8 cellular contexts compared by ENCODE assay signal in the genomic region with DNA sequence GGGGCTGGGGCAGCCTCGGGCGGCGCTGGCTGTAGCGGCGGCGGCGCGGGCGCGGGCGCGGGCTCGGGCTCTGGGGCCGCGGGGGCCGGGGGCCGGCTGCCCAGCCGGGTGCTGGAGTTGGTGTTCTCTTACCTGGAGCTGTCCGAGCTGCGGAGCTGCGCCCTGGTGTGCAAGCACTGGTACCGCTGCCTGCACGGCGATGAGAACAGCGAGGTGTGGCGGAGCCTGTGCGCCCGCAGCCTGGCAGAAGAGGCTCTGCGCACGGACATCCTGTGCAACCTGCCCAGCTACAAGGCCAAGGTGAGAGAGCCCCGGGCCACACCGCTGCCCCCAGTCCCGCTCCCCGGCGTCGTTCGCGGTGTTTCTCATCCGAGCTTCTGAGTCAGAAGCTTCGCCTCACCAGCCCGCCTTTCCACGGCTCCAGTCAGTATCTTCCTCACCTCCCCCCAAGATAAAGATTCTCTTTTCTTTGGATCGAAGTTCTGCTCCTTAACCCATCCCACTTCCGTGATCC. TPM values are rescaled to one million over a fixed set of nuclear protein-coding genes. Genes with fewer than 3 reads are reported as not detected.
DNase-seq lines count a peak whose midpoint lies in the region; ATAC-seq and TF ChIP-seq lines count a peak whose summit lies in the region.

No MANE protein-coding gene starts in this region.

- CTCF ChIA-PET in WTC11 (lab: Charles Lee) = interaction anchor here (0.6 to 2.4 kb wide), 6 partner anchors 40 to 373 kb away, joined by 3 to 15 read pairs (median 4); partner anchors contain the start of genes NCBP2 and SENP5

- H3K9me3 Mint-ChIP-seq in WTC11 (no peaks in the 10 kb centered on the region), chondrocyte (ENCODE audit: low read depth) (no peaks in the 10 kb centered on the region)

- H3K9ac ChIP-seq in HUES64 (ENCODE audit: low read depth, low read length) (peak overlapping the region; percentile 83), liver (ENCODE audit: low read depth in 1 of 2, low read length in 2 of 2) (peak overlapping the region; percentile 0 to 13)

- H3K9me3 ChIP-seq in HUES64 (ENCODE audit: insufficient read depth, low read depth, low read length) (no peaks in the 10 kb centered on the region), liver (ENCODE audit: control insufficient read depth in 4 of 4, low read length in 3 of 4) (no peaks in the 10 kb centered on the region)

- H3K27ac Mint-ChIP-seq in WTC11 (peak overlapping the region; percentile 97), chondrocyte (ENCODE audit: unreplicated experiment) (peak overlapping the region; percentile 84)

- H3K4me1 Mint-ChIP-seq in WTC11 = peaks cover 15% of the 10 kb centered on the region
- peaks cover 28% of the 10 kb centered on the region for H3K4me1 Mint-ChIP-seq in chondrocyte (ENCODE audit: low read depth)

- H3K4me3 ChIP-seq in HUES64 (ENCODE audit: low read length) (peak overlapping the region; percentile 88), liver (ENCODE audit: low read depth in 1 of 3, low read length in 3 of 3) (peak overlapping the region; percentile 96 to 98 (median 96))

- H3K36me3 Mint-ChIP-seq in WTC11 (no peaks in the 10 kb centered on the region), chondrocyte (ENCODE audit: low read depth) (no peaks in the 10 kb centered on the region)

- H3K36me3 ChIP-seq in HUES64 (ENCODE audit: insufficient read depth, low read length) = no peaks in the 10 kb centered on the region
- H3K36me3 ChIP-seq in liver (ENCODE audit: control insufficient read depth in 4 of 4, insufficient read depth in 3 of 4, low read depth in 1 of 4, low read length in 3 of 4) = no peaks in the 10 kb centered on the region

- H3K4me1 ChIP-seq in HUES64 (ENCODE audit: insufficient read depth, low read length) (peaks cover 3% of the 10 kb centered on the region), liver (ENCODE audit: control insufficient read depth in 4 of 4, insufficient read depth in 4 of 4, low read length in 3 of 4) (peaks cover 2 to 24% (median 20%) of the 10 kb centered on the region in 4 donors)

- POLR2A ChIA-PET in WTC11 (lab: Charles Lee) = interaction anchor here (0.6 to 1.9 kb wide), 5 partner anchors 40 to 299 kb away, joined by 3 to 8 read pairs (median 6); partner anchors contain the start of genes CEP19, PAK2, PIGX and SENP5

- ATAC-seq in GM21447 (IDR thresholded peaks at IDR 0.05; ENCODE audit: unreplicated experiment) (peak; percentile 37), WTC11 (peak; percentile 53)

- H3K27me3 Mint-ChIP-seq in WTC11 (ENCODE audit: low read depth) (no peaks in the 10 kb centered on the region), chondrocyte (ENCODE audit: low read depth) (no peaks in the 10 kb centered on the region)

- WGBS in HUES64 = 1% methylated on average over 44 of the region's 44 CpGs
- WGBS in liver = under 1% methylated on average over 44 of the region's 44 CpGs

- H3K27me3 ChIP-seq in HUES64 (ENCODE audit: insufficient read depth, low read length) (no peaks in the 10 kb centered on the region), liver (ENCODE audit: control insufficient read depth in 4 of 4, insufficient read depth in 4 of 4, low read length in 3 of 4) (no peaks in the 10 kb centered on the region)

- TF ChIP-seq CTCF in WTC11 (IDR thresholded peaks at IDR 0.05) = no peak
- peak; percentile 1 for TF ChIP-seq CTCF in chondrocyte (IDR thresholded peaks at IDR 0.05)
- no peak for TF ChIP-seq CTCF in liver (IDR thresholded peaks at IDR 0.05; ENCODE audit: low read depth, low read length, missing input control)

- TF ChIP-seq RAD21 in liver (IDR thresholded peaks at IDR 0.05) = no peak

- H3K4me3 Mint-ChIP-seq in WTC11 (peak overlapping the region; percentile 97), chondrocyte (ENCODE audit: unreplicated experiment) (peak overlapping the region; percentile 98)

- DNase-seq in DMS79 treated with DMSO at 0.1 percent for 48 hours (lab: John Stamatoyannopoulos, UW) (peak; percentile 22), WTC11 (ENCODE audit: low spot score) (peak; percentile 62), chondrocyte (ENCODE audit: low spot score) (peak; percentile 93), NCI-H524 treated with DMSO at 0.1 percent for 48 hours (lab: John Stamatoyannopoulos, UW) (no peak)
- DNase-seq in stimulated activated CD4-positive, alpha-beta T cell treated with anti-CD3 and anti-CD28 coated beads, TNF-alpha, amount 100 ng/mL, for 48 hours (ENCODE audit: low read depth in 3 of 3) = peak; percentile 31 to 38 (median 32)

- H3K27ac ChIP-seq in HUES64 (ENCODE audit: low read depth, low read length) (no peak overlapping the region; the same call in 1 of the 2 replicates), liver (ENCODE audit: low read depth in 1 of 2, low read length in 2 of 2) (peak overlapping the region in 1 of 2 donors; percentile 6)

TF ChIP-seq in WTC11, 78 proteins besides CTCF, POLR2A, EP300 and RAD21:
- TF ChIP-seq JUN (CRISPR knock-in tag; IDR thresholded peaks at IDR 0.05) (0 out of 2 replicates have a peak, but pooled peaks have one; percentile 3), FOXP1 (CRISPR knock-in tag; IDR thresholded peaks at IDR 0.05; ENCODE audit: borderline replicate concordance) (peak; percentile 1; the same call in 1 of the 2 replicates), ZNF232 (CRISPR knock-in tag; IDR thresholded peaks at IDR 0.05) (no peak)
- TF ChIP-seq, protein P1, sequence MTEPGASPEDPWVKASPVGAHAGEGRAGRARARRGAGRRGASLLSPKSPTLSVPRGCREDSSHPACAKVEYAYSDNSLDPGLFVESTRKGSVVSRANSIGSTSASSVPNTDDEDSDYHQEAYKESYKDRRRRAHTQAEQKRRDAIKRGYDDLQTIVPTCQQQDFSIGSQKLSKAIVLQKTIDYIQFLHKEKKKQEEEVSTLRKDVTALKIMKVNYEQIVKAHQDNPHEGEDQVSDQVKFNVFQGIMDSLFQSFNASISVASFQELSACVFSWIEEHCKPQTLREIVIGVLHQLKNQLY (CRISPR knock-in tag; IDR thresholded peaks at IDR 0.05) = no peak
- TF ChIP-seq, protein P2, sequence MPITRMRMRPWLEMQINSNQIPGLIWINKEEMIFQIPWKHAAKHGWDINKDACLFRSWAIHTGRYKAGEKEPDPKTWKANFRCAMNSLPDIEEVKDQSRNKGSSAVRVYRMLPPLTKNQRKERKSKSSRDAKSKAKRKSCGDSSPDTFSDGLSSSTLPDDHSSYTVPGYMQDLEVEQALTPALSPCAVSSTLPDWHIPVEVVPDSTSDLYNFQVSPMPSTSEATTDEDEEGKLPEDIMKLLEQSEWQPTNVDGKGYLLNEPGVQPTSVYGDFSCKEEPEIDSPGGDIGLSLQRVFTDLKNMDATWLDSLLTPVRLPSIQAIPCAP (CRISPR knock-in tag; IDR thresholded peaks at IDR 0.05) = no peak

TF ChIP-seq in liver, 16 proteins besides CTCF, POLR2A, EP300 and RAD21:
- TF ChIP-seq YY1 (IDR thresholded peaks at IDR 0.05) = no peak
- TF ChIP-seq ATF3 (IDR thresholded peaks at IDR 0.05) = no peak

RNA-seq across cellular contexts. Expression of gene FBXO45, which starts 0.6 kb away (rescaled TPM):
- polyA plus RNA-seq in HUES64 (2013, experiment 1 of 2) = 11.3 TPM
- polyA plus RNA-seq in HUES64 (2013, experiment 2 of 2) = 10.9 TPM
- 15.0 to 16.1 TPM (median 15.4 TPM) in 3 replicates for total RNA-seq in WTC11 (2021)
- total RNA-seq in chondrocyte = 9.8 to 10.0 TPM (median 9.9 TPM) in 3 replicates
- 1 to 10 TPM; 4.8 to 7.7 TPM for total RNA-seq in liver
- 1 to 10 TPM; 1.6 to 2.4 TPM for polyA plus RNA-seq in liver

RNA-seq across cellular contexts. Expression of gene WDR53, which starts 0.7 kb away (rescaled TPM):
- 10.7 TPM for polyA plus RNA-seq in HUES64 (2013, experiment 1 of 2)
- polyA plus RNA-seq in HUES64 (2013, experiment 2 of 2) = 14.3 TPM
- total RNA-seq in WTC11 (2021) (20.0 to 21.4 TPM (median 21.1 TPM) in 3 replicates), chondrocyte (12.2 to 13.8 TPM (median 12.8 TPM) in 3 replicates), liver (1 to 10 TPM; 2.7 to 3.6 TPM)
- 1 to 10 TPM; 3.4 to 4.5 TPM for polyA plus RNA-seq in liver

RNA-seq across cellular contexts. Expression of gene SMCO1, which starts 53.9 kb away (rescaled TPM):
- polyA plus RNA-seq in HUES64 (2013, experiment 1 of 2) = not detected
- not detected for polyA plus RNA-seq in HUES64 (2013, experiment 2 of 2)
- total RNA-seq in WTC11 (2021) (not detected in 3 replicates), chondrocyte (not detected in 3 replicates), liver (under 1 TPM in 1 of 2 donors, not detected in 1; 0.05 TPM)
- polyA plus RNA-seq in liver = not detected
